In the genomic region with DNA sequence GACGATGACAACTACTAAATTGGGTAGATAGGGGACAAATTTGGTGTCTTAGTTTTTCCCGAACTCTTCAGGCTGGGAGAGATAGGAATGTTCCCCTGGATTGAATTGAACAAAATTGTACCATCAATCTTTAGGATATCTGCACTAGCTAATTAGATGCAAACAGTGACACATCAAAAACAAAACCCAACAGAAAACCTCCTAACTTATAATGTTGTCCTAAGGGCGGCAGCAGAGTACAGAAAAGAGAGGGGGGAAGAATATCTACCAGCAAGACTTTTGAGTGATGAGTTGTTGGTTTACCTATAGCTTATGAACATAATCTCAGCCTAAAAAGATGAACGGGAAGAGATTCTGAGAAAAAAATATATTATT, we compare ENCODE assay signal across 13 cellular contexts.
A peak's percentile ranks its signal among the peaks of the same experiment; 100 is the strongest.
DNase-seq lines count a peak whose midpoint lies in the region; ATAC-seq, FAIRE-seq and TF ChIP-seq lines count a peak whose summit lies in the region.
"Had no signal": no experiment of that assay in that cellular context is flagged by ENCODE, and none has a peak within 500 bp of the region (broad histone marks: within the 10 kb centered on the region; RNA-seq: fewer than 3 reads in every experiment).

No MANE protein-coding gene starts in this region.

- H3K27ac Mint-ChIP-seq in activated CD8-positive, alpha-beta T cell treated with anti-CD3 and anti-CD28 coated beads for 36 hours: no peak overlapping the region
- H3K27ac Mint-ChIP-seq in stimulated activated naive CD8-positive, alpha-beta T cell treated with anti-CD3 and anti-CD28 coated beads, Interleukin-15, amount 100 ng/mL, for 72 hours: no peak overlapping the region
- H3K27ac Mint-ChIP-seq: T-helper 1 cell treated with Interleukin-12 subunit alpha and Interleukin-12 subunit beta and Interleukin-4 antibody, amounts not matched to agents 30 μg/mL and 1 μg/mL, for 36 hours had no signal

- no peaks in the 10 kb centered on the region for H3K4me1 Mint-ChIP-seq in activated CD8-positive, alpha-beta T cell treated with anti-CD3 and anti-CD28 coated beads for 36 hours (ENCODE audit: low read depth)
- no peaks in the 10 kb centered on the region for H3K4me1 Mint-ChIP-seq in stimulated activated naive CD8-positive, alpha-beta T cell treated with anti-CD3 and anti-CD28 coated beads, Interleukin-15, amount 100 ng/mL, for 72 hours

- FAIRE-seq in bronchial epithelial cell (lab: Jason Lieb, UNC): no peak

- H3K36me3 Mint-ChIP-seq in activated CD8-positive, alpha-beta T cell treated with anti-CD3 and anti-CD28 coated beads for 36 hours (ENCODE audit: low read depth): no peaks in the 10 kb centered on the region

- no peak for ATAC-seq in activated CD8-positive, alpha-beta T cell treated with anti-CD3 and anti-CD28 coated beads for 36 hours
- ATAC-seq in stimulated activated naive CD8-positive, alpha-beta T cell treated with anti-CD3 and anti-CD28 coated beads, Interleukin-15, amount 100 ng/mL, for 72 hours: no peak

- peak; percentile 19 for DNase-seq in Daoy (ENCODE audit: low read depth)
- peak; percentile 5 for DNase-seq in NB4 (ENCODE audit: low read depth)
- peak; percentile 29 for DNase-seq in bronchial epithelial cell (ENCODE audit: low read depth)
- peak; percentile 8 for DNase-seq in renal cortical epithelial cell (ENCODE audit: low read depth)
- no peak for DNase-seq in activated CD8-positive, alpha-beta T cell treated with anti-CD3 and anti-CD28 coated beads for 36 hours
- DNase-seq in stimulated activated naive CD8-positive, alpha-beta T cell treated with anti-CD3 and anti-CD28 coated beads, Interleukin-15, amount 100 ng/mL, for 72 hours: no peak
- DNase-seq in NK-92 (lab: John Stamatoyannopoulos, UW; ENCODE audit: unreplicated experiment): no peak
- DNase-seq: EL, NCI-H1694, spleen had no signal

- H3K36me3 ChIP-seq in bronchial epithelial cell (ENCODE audit: control insufficient read depth, insufficient read depth, low read length): no peaks in the 10 kb centered on the region
- H3K36me3 ChIP-seq: neutrophil, spleen, thoracic aorta had no signal

- CTCF ChIA-PET in activated CD8-positive, alpha-beta T cell treated with anti-CD3 and anti-CD28 coated beads for 36 hours (lab: Charles Lee): interaction anchor here (1.2 kb wide), 1 partner anchor 42 kb away, joined by 3 read pairs; no protein-coding TSS in a partner anchor

- no peaks in the 10 kb centered on the region for H3K27me3 ChIP-seq in bronchial epithelial cell (ENCODE audit: control insufficient read depth, insufficient read depth, low read length)
- H3K27me3 ChIP-seq: neutrophil had no signal

- peaks cover 2% of the 10 kb centered on the region for H3K27me3 Mint-ChIP-seq in activated CD8-positive, alpha-beta T cell treated with anti-CD3 and anti-CD28 coated beads for 36 hours
- peaks cover 35% of the 10 kb centered on the region for H3K27me3 Mint-ChIP-seq in stimulated activated naive CD8-positive, alpha-beta T cell treated with anti-CD3 and anti-CD28 coated beads, Interleukin-15, amount 100 ng/mL, for 72 hours

- no peak overlapping the region for H3K4me3 Mint-ChIP-seq in activated CD8-positive, alpha-beta T cell treated with anti-CD3 and anti-CD28 coated beads for 36 hours
- no peak overlapping the region for H3K4me3 Mint-ChIP-seq in stimulated activated naive CD8-positive, alpha-beta T cell treated with anti-CD3 and anti-CD28 coated beads, Interleukin-15, amount 100 ng/mL, for 72 hours
- H3K4me3 Mint-ChIP-seq: T-helper 1 cell treated with Interleukin-12 subunit alpha and Interleukin-12 subunit beta and Interleukin-4 antibody, amounts not matched to agents 30 μg/mL and 1 μg/mL, for 36 hours had no signal

- POLR2A ChIA-PET in activated CD8-positive, alpha-beta T cell treated with anti-CD3 and anti-CD28 coated beads for 36 hours (lab: Charles Lee): interaction anchor here (0.6 kb wide), 1 partner anchor 40 kb away, joined by 3 read pairs; no protein-coding TSS in a partner anchor

- intact Hi-C loops in activated CD8-positive, alpha-beta T cell treated with anti-CD3 and anti-CD28 coated beads for 36 hours (cut with micrococcal nuclease): no loop called here

- no peak for TF ChIP-seq CTCF in NB4 (IDR thresholded peaks at IDR 0.05; ENCODE audit: low read depth, low read length)
- TF ChIP-seq CTCF in bronchial epithelial cell (IDR thresholded peaks at IDR 0.05; ENCODE audit: insufficient read depth, low read length, severe bottlenecking): no peak
- no peak for TF ChIP-seq CTCF in activated CD8-positive, alpha-beta T cell treated with anti-CD3 and anti-CD28 coated beads for 36 hours (IDR thresholded peaks at IDR 0.05)

- no peak overlapping the region for H3K4me3 ChIP-seq in NB4 (ENCODE audit: low read depth, low read length)
- no peak overlapping the region for H3K4me3 ChIP-seq in bronchial epithelial cell (ENCODE audit: low read depth, low read length)
- H3K4me3 ChIP-seq: spleen, thoracic aorta had no signal

- no peaks in the 10 kb centered on the region for H3K9me3 Mint-ChIP-seq in activated CD8-positive, alpha-beta T cell treated with anti-CD3 and anti-CD28 coated beads for 36 hours
- peaks cover 0 to 7% of the 10 kb centered on the region in 2 donors for H3K9me3 Mint-ChIP-seq in stimulated activated naive CD8-positive, alpha-beta T cell treated with anti-CD3 and anti-CD28 coated beads, Interleukin-15, amount 100 ng/mL, for 72 hours
- H3K9me3 Mint-ChIP-seq: T-helper 1 cell treated with Interleukin-12 subunit alpha and Interleukin-12 subunit beta and Interleukin-4 antibody, amounts not matched to agents 30 μg/mL and 1 μg/mL, for 36 hours had no signal

- TF ChIP-seq POLR2A in NB4 (IDR thresholded peaks at IDR 0.05; ENCODE audit: extremely low read depth, insufficient read length): no peak

Comparison
In these comparisons a context has a peak if more than half of its experiments do, and no peak if none do; other contexts are left out.
1. DNase-seq: peak in Daoy (single experiment), NB4 (single experiment), bronchial epithelial cell (single experiment) and renal cortical epithelial cell (single experiment); none in activated CD8-positive, alpha-beta T cell treated with anti-CD3 and anti-CD28 coated beads for 36 hours (single experiment), stimulated activated naive CD8-positive, alpha-beta T cell treated with anti-CD3 and anti-CD28 coated beads, Interleukin-15, amount 100 ng/mL, for 72 hours (0 of 2) and NK-92 (single experiment).